26 cellular contexts compared by ENCODE assay signal in genomic region chr19:46202872-46203860, GRCh38. TPM values are rescaled to one million over a fixed set of nuclear protein-coding genes. Genes with fewer than 3 reads are reported as not detected.
DNase-seq lines count a peak whose midpoint lies in the region; ATAC-seq, FAIRE-seq and TF ChIP-seq lines count a peak whose summit lies in the region.
"Had no signal": no experiment of that assay in that cellular context is flagged by ENCODE, and none has a peak within 500 bp of the region (broad histone marks: within the 10 kb centered on the region; RNA-seq: fewer than 3 reads in every experiment).

No MANE protein-coding gene starts in this region.

- H3K9ac ChIP-seq in HepG2 (ENCODE audit: insufficient read depth, low read depth, low read length) (no peak overlapping the region), keratinocyte (ENCODE audit: control insufficient read depth, extremely low read depth, insufficient read depth, low read length) (no peak overlapping the region)

- no peak for TF ChIP-seq EP300 in HepG2 (IDR thresholded peaks at IDR 0.05; ENCODE audit: low read depth in 2 of 2, low read length in 2 of 2)
- TF ChIP-seq EP300 in HepG2 (CRISPR knock-in tag; IDR thresholded peaks at IDR 0.05; ENCODE audit: borderline replicate concordance): no peak

- TF ChIP-seq POLR2A in HepG2 (IDR thresholded peaks at IDR 0.05; ENCODE audit: insufficient read depth in 1 of 2, low read depth in 2 of 2, low read length in 2 of 2) (no peak), right lobe of liver (IDR thresholded peaks at IDR 0.05) (no peak), uterus (IDR thresholded peaks at IDR 0.05) (no peak)

- POLR2A ChIA-PET in HepG2 (lab: Yijun Ruan, JAX): no interaction called here

- peak; percentile 14 for DNase-seq in HepG2 (ENCODE audit: low spot score)
- DNase-seq in right lobe of liver: no peak
- no peak for DNase-seq in RWPE2 (ENCODE audit: low spot score)
- no peak for DNase-seq in keratinocyte (ENCODE audit: low read depth, low spot score)
- DNase-seq in uterus: no peak
- no peak for DNase-seq in NOMO-1 treated with DMSO at 0.1 percent for 48 hours (lab: John Stamatoyannopoulos, UW; ENCODE audit: unreplicated experiment)
- DNase-seq in urothelium cell line (ENCODE audit: low spot score): no peak
- DNase-seq: activated B cell treated with CpG ODN at 0.5 μM for 24 hours; activated CD4-positive, alpha-beta T cell treated with anti-CD3 and anti-CD28 coated beads, Interleukin-2, amount 50 U/mL, for 4 hours; activated naive CD4-positive, alpha-beta T cell treated with anti-CD3 and anti-CD28 coated beads for 36 hours; activated T-cell treated with anti-CD3 and anti-CD28 coated beads, Interleukin-2, amount 50 U/mL, for 72 hours; adrenal gland; BE2C; foreskin fibroblast; GF-D8; KBM-7; left colon; NCI-H1436; SJCRH30; stimulated activated naive CD8-positive, alpha-beta T cell treated with anti-CD3 and anti-CD28 coated beads, Interleukin-15, amount 100 ng/mL, for 72 hours had no signal

- in situ Hi-C loops in HepG2 (cut with HindIII; ENCODE audit: extremely low pct_ligation_motif_present, low pct_unique_long_range_greater_than_20kb): no loop called here

- 17% methylated on average over 7 of the region's 8 CpGs for WGBS in HepG2 (ENCODE audit: low lambda C conversion rate)
- WGBS in right lobe of liver (ENCODE audit: insufficient coverage, low coverage, low lambda C conversion rate, missing lambda C conversion rate): 79% methylated on average over 7 of the region's 8 CpGs

- ATAC-seq in HepG2: no peak
- ATAC-seq in right lobe of liver: no peak
- no peak for ATAC-seq in RWPE2 (ENCODE audit: low read depth)
- ATAC-seq in GM21423 (IDR thresholded peaks at IDR 0.05; ENCODE audit: unreplicated experiment): no peak
- ATAC-seq: activated T-cell treated with anti-CD3 and anti-CD28 coated beads, Interleukin-2, amount 50 U/mL, for 72 hours; left colon; stimulated activated naive CD8-positive, alpha-beta T cell treated with anti-CD3 and anti-CD28 coated beads, Interleukin-15, amount 100 ng/mL, for 72 hours had no signal

- CTCF ChIA-PET in HepG2 (lab: Yijun Ruan, JAX; ENCODE audit: low intra/inter-chr PET ratio, low total read pairs): no interaction called here

- no peaks in the 10 kb centered on the region for H3K9me1 ChIP-seq in keratinocyte (ENCODE audit: control insufficient read depth, extremely low read depth, insufficient read depth, low read length)

- H3K27me3 ChIP-seq in HepG2 (ENCODE audit: control insufficient read depth in 1 of 2, insufficient read depth in 2 of 2, low read length in 2 of 2) (peaks cover 0 to 13% of the 10 kb centered on the region in 2 experiments; a peak in 2 of 5 replicates), right lobe of liver (no peaks in the 10 kb centered on the region), RWPE2 (ENCODE audit: insufficient read depth, poor library complexity, severe bottlenecking) (no peaks in the 10 kb centered on the region), keratinocyte (ENCODE audit: control insufficient read depth, extremely low read depth, insufficient read depth, low read length) (no peaks in the 10 kb centered on the region), uterus (no peaks in the 10 kb centered on the region)
- H3K27me3 ChIP-seq: adrenal gland, BE2C had no signal

- H4K20me1 ChIP-seq in HepG2 (ENCODE audit: insufficient read depth, low read length) (no peaks in the 10 kb centered on the region), keratinocyte (ENCODE audit: control insufficient read depth, extremely low read depth, insufficient read depth, low read length) (no peaks in the 10 kb centered on the region)

- TF ChIP-seq CTCF in HepG2 (CRISPR knock-in tag; IDR thresholded peaks at IDR 0.05) (no peak), right lobe of liver (IDR thresholded peaks at IDR 0.05) (no peak), RWPE2 (IDR thresholded peaks at IDR 0.05; ENCODE audit: poor library complexity, severe bottlenecking) (no peak), keratinocyte (optimal IDR thresholded peaks at IDR 0.05 in 1 of 3, IDR thresholded peaks at IDR 0.05 in 1 of 3, conservative IDR thresholded peaks at IDR 0.05 in 1 of 3; ENCODE audit: extremely low read depth in 1 of 3, insufficient read depth in 2 of 3, low read length in 3 of 3) (no peak), uterus (IDR thresholded peaks at IDR 0.05) (no peak)

- H2AFZ ChIP-seq in HepG2 (ENCODE audit: low read length) (no peak overlapping the region), keratinocyte (ENCODE audit: control insufficient read depth, low read length) (no peak overlapping the region)

- no TSS peak for BruUV-seq in HepG2 (replicated peaks; lab: Mats Ljungman, UMichigan)

- H3K9me3 ChIP-seq in HepG2 (ENCODE audit: low read length): no peaks in the 10 kb centered on the region
- no peaks in the 10 kb centered on the region for H3K9me3 ChIP-seq in right lobe of liver
- no peaks in the 10 kb centered on the region for H3K9me3 ChIP-seq in RWPE2 (ENCODE audit: severe bottlenecking)
- H3K9me3 ChIP-seq in keratinocyte (ENCODE audit: control insufficient read depth, low read depth, low read length): no peaks in the 10 kb centered on the region
- no peaks in the 10 kb centered on the region for H3K9me3 ChIP-seq in uterus
- H3K9me3 ChIP-seq: adrenal gland, BE2C, HAP-1, neutrophil, prostate gland, SJCRH30 had no signal

- H3K27ac ChIP-seq in HepG2 (ENCODE audit: extremely low read length, insufficient read depth, low read length) (no peak overlapping the region), right lobe of liver (no peak overlapping the region), RWPE2 (ENCODE audit: poor library complexity, severe bottlenecking) (peak overlapping the region; percentile 93), keratinocyte (ENCODE audit: control insufficient read depth, insufficient read depth, low read length) (no peak overlapping the region), uterus (no peak overlapping the region)
- H3K27ac ChIP-seq: neutrophil, prostate gland, SJCRH30 had no signal

- FAIRE-seq in HepG2 (lab: Jason Lieb, UNC): no peak
- peak; percentile 46 for FAIRE-seq in keratinocyte (lab: Jason Lieb, UNC)
- no peak for FAIRE-seq in urothelium cell line (lab: Jason Lieb, UNC)

- dilution Hi-C loops in keratinocyte (cut with MboI; ENCODE audit: extremely low pct_ligation_motif_present, low sequenced_read_pairs): no loop called here

- H3K4me1 ChIP-seq in HepG2 (ENCODE audit: insufficient read depth, low read length) (no peaks in the 10 kb centered on the region), right lobe of liver (no peaks in the 10 kb centered on the region), RWPE2 (ENCODE audit: insufficient read depth, poor library complexity, severe bottlenecking) (peaks cover 44% of the 10 kb centered on the region), keratinocyte (ENCODE audit: control insufficient read depth, extremely low read depth, insufficient read depth, low read length) (peaks cover 55% of the 10 kb centered on the region), uterus (no peaks in the 10 kb centered on the region)
- H3K4me1 ChIP-seq: HAP-1, prostate gland, SJCRH30 had no signal

- no peak overlapping the region for H3K4me3 ChIP-seq in HepG2 (replicated peaks in 1 of 3; ENCODE audit: insufficient read depth in 1 of 3, low read depth in 2 of 3, low read length in 3 of 3)
- no peak overlapping the region for H3K4me3 ChIP-seq in right lobe of liver
- no peak overlapping the region for H3K4me3 ChIP-seq in RWPE2 (ENCODE audit: severe bottlenecking)
- peak overlapping the region in 2 of 3 experiments; percentile 7 to 30 for H3K4me3 ChIP-seq in keratinocyte (ENCODE audit: control insufficient read depth in 2 of 3, extremely low read depth in 1 of 3, insufficient read depth in 2 of 3, low read depth in 1 of 3, low read length in 3 of 3)
- H3K4me3 ChIP-seq in uterus: no peak overlapping the region
- H3K4me3 ChIP-seq: adrenal gland, HAP-1, prostate gland, SJCRH30 had no signal

- intact Hi-C loops in HepG2 (cut with micrococcal nuclease; ENCODE audit: unreplicated experiment) (no loop called here), right lobe of liver (cut with DNase I) (no loop called here), uterus (cut with DNase I; ENCODE audit: low total_unique reads) (loop anchor here (10.0 kb wide), 1 partner anchor 52 kb away; no protein-coding TSS in a partner anchor)

- H3K36me3 ChIP-seq in HepG2 (replicated peaks in 1 of 2; ENCODE audit: control insufficient read depth in 1 of 2, insufficient read depth in 2 of 2, low read length in 2 of 2) (no peaks in the 10 kb centered on the region), right lobe of liver (no peaks in the 10 kb centered on the region), RWPE2 (ENCODE audit: low read depth) (no peaks in the 10 kb centered on the region), keratinocyte (ENCODE audit: control insufficient read depth in 2 of 2, extremely low read depth in 1 of 2, insufficient read depth in 2 of 2, low read length in 2 of 2) (peaks cover 0 to 1% of the 10 kb centered on the region in 2 experiments), uterus (no peaks in the 10 kb centered on the region)
- H3K36me3 ChIP-seq: adrenal gland, BE2C, HAP-1, neutrophil, prostate gland, SJCRH30 had no signal

- TF ChIP-seq RAD21 in HepG2 (CRISPR knock-in tag; IDR thresholded peaks at IDR 0.05): no peak

- H3K4me2 ChIP-seq in HepG2 (ENCODE audit: low read depth, low read length) (no peak overlapping the region), keratinocyte (ENCODE audit: control insufficient read depth, extremely low read depth, insufficient read depth, low read depth, low read length) (peak overlapping the region; percentile 20)

- no peaks in the 10 kb centered on the region for H3K79me2 ChIP-seq in HepG2 (ENCODE audit: insufficient read depth, low read length)
- no peaks in the 10 kb centered on the region for H3K79me2 ChIP-seq in keratinocyte (ENCODE audit: control insufficient read depth, insufficient read depth, low read length)

RNA-seq across cellular contexts. Expression of gene IGFL1, which starts 26.4 kb away (rescaled TPM):
- total RNA-seq in HepG2 (2016; rRNA removed; fragmentation: Illumina TruSeq; extraction: Trizol): not detected in 2 replicates
- not detected in 2 replicates for total RNA-seq in HepG2 (2016; cell fraction: cytosol; rRNA removed; fragmentation: Illumina TruSeq; extraction: Trizol; ENCODE audit: low read depth)
- total RNA-seq in HepG2 (2016; cell fraction: insoluble cytoplasmic fraction; rRNA removed; fragmentation: Illumina TruSeq; extraction: Trizol): not detected in 2 replicates
- total RNA-seq in HepG2 (2016; cell fraction: membrane; rRNA removed; fragmentation: Illumina TruSeq; extraction: Trizol): not detected in 2 replicates
- total RNA-seq in HepG2 (2016; cell fraction: nucleus; rRNA removed; fragmentation: Illumina TruSeq; extraction: Trizol): not detected in 2 replicates
- polyA plus RNA-seq in HepG2 (2011; rRNA removed): not detected in 2 replicates
- polyA plus RNA-seq in HepG2 (2011; cell fraction: cytosol; rRNA removed): not detected in 2 replicates
- polyA plus RNA-seq in HepG2 (2011; cell fraction: nucleus; rRNA removed): not detected in 2 replicates
- polyA plus RNA-seq in HepG2 (2012): not detected in 2 replicates
- not detected in 2 replicates for polyA plus RNA-seq in HepG2 (2016; cell fraction: cytosol; fragmentation: Illumina TruSeq; extraction: Trizol; ENCODE audit: low read depth)
- polyA plus RNA-seq in HepG2 (2016; cell fraction: insoluble cytoplasmic fraction; fragmentation: Illumina TruSeq; extraction: Trizol; ENCODE audit: low read depth): not detected in 2 replicates
- polyA plus RNA-seq in HepG2 (2016; cell fraction: membrane; fragmentation: Illumina TruSeq; extraction: Trizol; ENCODE audit: low read depth): not detected in 2 replicates
- not detected in 2 replicates for polyA plus RNA-seq in HepG2 (2016; cell fraction: nucleus; fragmentation: Illumina TruSeq; extraction: Trizol; ENCODE audit: insufficient read depth, low read depth)
- polyA minus RNA-seq in HepG2 (2011; rRNA and poly(A)+ RNA removed; ENCODE audit: low replicate concordance): 0.56 TPM in 1 of 2 replicates, not detected in the other
- not detected in 2 replicates for polyA minus RNA-seq in HepG2 (2011; cell fraction: cytosol; rRNA and poly(A)+ RNA removed)
- polyA minus RNA-seq in HepG2 (2011; cell fraction: nucleus; rRNA and poly(A)+ RNA removed): not detected in 2 replicates
- not detected for total RNA-seq in right lobe of liver
- polyA plus RNA-seq in keratinocyte: 14.0 to 86.6 TPM (median 21.3 TPM) in 3 replicates
- polyA plus RNA-seq in keratinocyte (2011; ENCODE audit: low read depth): 176 TPM
- 43.5 and 56.0 TPM in 2 replicates for polyA plus RNA-seq in keratinocyte (2011; cell fraction: cytosol; rRNA removed)
- 37.3 and 41.1 TPM in 2 replicates for polyA plus RNA-seq in keratinocyte (2011; cell fraction: nucleus; rRNA removed)
- 17.2 and 447 TPM in 2 replicates for polyA plus RNA-seq in keratinocyte (2012; ENCODE audit: low replicate concordance)
- polyA minus RNA-seq in keratinocyte: 11.8 to 106 TPM (median 30.7 TPM) in 3 replicates
- polyA minus RNA-seq in keratinocyte (2011; cell fraction: cytosol; rRNA and poly(A)+ RNA removed): 32.8 TPM
- polyA minus RNA-seq in keratinocyte (2011; cell fraction: nucleus; rRNA and poly(A)+ RNA removed): 16.1 and 18.7 TPM in 2 replicates
- not detected for total RNA-seq in uterus
- total RNA-seq: activated B cell treated with CpG ODN at 0.5 μM for 24 hours; activated naive CD4-positive, alpha-beta T cell treated with anti-CD3 and anti-CD28 coated beads for 36 hours; activated T-cell treated with anti-CD3 and anti-CD28 coated beads, Interleukin-2, amount 50 U/mL, for 72 hours; adrenal gland; epithelial cell of proximal tubule; left colon; NCI-H460; SJCRH30 had no signal
- polyA plus RNA-seq: adrenal gland had no signal

RNA-seq across cellular contexts. Expression of gene IGFL2, which starts 55.1 kb away (rescaled TPM):
- total RNA-seq in HepG2 (2016; rRNA removed; fragmentation: Illumina TruSeq; extraction: Trizol) (not detected in 2 replicates), right lobe of liver (not detected), uterus (under 1 TPM in 1 of 4 donors, not detected in 3; 0.61 TPM)
- not detected in 2 replicates for total RNA-seq in HepG2 (2016; cell fraction: cytosol; rRNA removed; fragmentation: Illumina TruSeq; extraction: Trizol; ENCODE audit: low read depth)
- total RNA-seq in HepG2 (2016; cell fraction: insoluble cytoplasmic fraction; rRNA removed; fragmentation: Illumina TruSeq; extraction: Trizol): not detected in 2 replicates
- 0.62 TPM in 1 of 2 replicates, not detected in the other for total RNA-seq in HepG2 (2016; cell fraction: membrane; rRNA removed; fragmentation: Illumina TruSeq; extraction: Trizol)
- not detected in 2 replicates for total RNA-seq in HepG2 (2016; cell fraction: nucleus; rRNA removed; fragmentation: Illumina TruSeq; extraction: Trizol)
- polyA plus RNA-seq in HepG2 (2011; rRNA removed) (not detected in 2 replicates), keratinocyte (2.9 to 16.2 TPM (median 7.1 TPM) in 3 replicates)
- not detected in 2 replicates for polyA plus RNA-seq in HepG2 (2011; cell fraction: cytosol; rRNA removed)
- not detected in 2 replicates for polyA plus RNA-seq in HepG2 (2011; cell fraction: nucleus; rRNA removed)
- not detected in 2 replicates for polyA plus RNA-seq in HepG2 (2012)
- polyA plus RNA-seq in HepG2 (2016; cell fraction: cytosol; fragmentation: Illumina TruSeq; extraction: Trizol; ENCODE audit: low read depth): not detected in 2 replicates
- not detected in 2 replicates for polyA plus RNA-seq in HepG2 (2016; cell fraction: insoluble cytoplasmic fraction; fragmentation: Illumina TruSeq; extraction: Trizol; ENCODE audit: low read depth)
- not detected in 2 replicates for polyA plus RNA-seq in HepG2 (2016; cell fraction: membrane; fragmentation: Illumina TruSeq; extraction: Trizol; ENCODE audit: low read depth)
- not detected in 2 replicates for polyA plus RNA-seq in HepG2 (2016; cell fraction: nucleus; fragmentation: Illumina TruSeq; extraction: Trizol; ENCODE audit: insufficient read depth, low read depth)
- polyA minus RNA-seq in HepG2 (2011; rRNA and poly(A)+ RNA removed; ENCODE audit: low replicate concordance): not detected in 2 replicates
- polyA minus RNA-seq in HepG2 (2011; cell fraction: cytosol; rRNA and poly(A)+ RNA removed): not detected in 2 replicates
- polyA minus RNA-seq in HepG2 (2011; cell fraction: nucleus; rRNA and poly(A)+ RNA removed): not detected in 2 replicates
- polyA plus RNA-seq in keratinocyte (2011; ENCODE audit: low read depth): 17.9 TPM
- 5.8 and 6.2 TPM in 2 replicates for polyA plus RNA-seq in keratinocyte (2011; cell fraction: cytosol; rRNA removed)
- 2.6 and 5.8 TPM in 2 replicates for polyA plus RNA-seq in keratinocyte (2011; cell fraction: nucleus; rRNA removed)
- 3.2 and 59.5 TPM in 2 replicates for polyA plus RNA-seq in keratinocyte (2012; ENCODE audit: low replicate concordance)
- polyA minus RNA-seq in keratinocyte: 4.1 to 10.4 TPM (median 7.2 TPM) in 3 replicates
- polyA minus RNA-seq in keratinocyte (2011; cell fraction: cytosol; rRNA and poly(A)+ RNA removed): 7.9 TPM
- polyA minus RNA-seq in keratinocyte (2011; cell fraction: nucleus; rRNA and poly(A)+ RNA removed): 4.3 and 4.7 TPM in 2 replicates
- total RNA-seq: activated B cell treated with CpG ODN at 0.5 μM for 24 hours; activated naive CD4-positive, alpha-beta T cell treated with anti-CD3 and anti-CD28 coated beads for 36 hours; activated T-cell treated with anti-CD3 and anti-CD28 coated beads, Interleukin-2, amount 50 U/mL, for 72 hours; adrenal gland; epithelial cell of proximal tubule; left colon; NCI-H460; SJCRH30 had no signal
- polyA plus RNA-seq: adrenal gland had no signal

Comparison
In these comparisons a context has a peak if more than half of its experiments do, and no peak if none do; other contexts are left out.
1. H3K4me3 ChIP-seq: peak in keratinocyte (2 of 3); none in HepG2 (0 of 3), right lobe of liver (0 of 3), RWPE2 (single experiment) and uterus (0 of 2).